Comparison of ENCODE assay signal across 8 cellular contexts in the genomic region with DNA sequence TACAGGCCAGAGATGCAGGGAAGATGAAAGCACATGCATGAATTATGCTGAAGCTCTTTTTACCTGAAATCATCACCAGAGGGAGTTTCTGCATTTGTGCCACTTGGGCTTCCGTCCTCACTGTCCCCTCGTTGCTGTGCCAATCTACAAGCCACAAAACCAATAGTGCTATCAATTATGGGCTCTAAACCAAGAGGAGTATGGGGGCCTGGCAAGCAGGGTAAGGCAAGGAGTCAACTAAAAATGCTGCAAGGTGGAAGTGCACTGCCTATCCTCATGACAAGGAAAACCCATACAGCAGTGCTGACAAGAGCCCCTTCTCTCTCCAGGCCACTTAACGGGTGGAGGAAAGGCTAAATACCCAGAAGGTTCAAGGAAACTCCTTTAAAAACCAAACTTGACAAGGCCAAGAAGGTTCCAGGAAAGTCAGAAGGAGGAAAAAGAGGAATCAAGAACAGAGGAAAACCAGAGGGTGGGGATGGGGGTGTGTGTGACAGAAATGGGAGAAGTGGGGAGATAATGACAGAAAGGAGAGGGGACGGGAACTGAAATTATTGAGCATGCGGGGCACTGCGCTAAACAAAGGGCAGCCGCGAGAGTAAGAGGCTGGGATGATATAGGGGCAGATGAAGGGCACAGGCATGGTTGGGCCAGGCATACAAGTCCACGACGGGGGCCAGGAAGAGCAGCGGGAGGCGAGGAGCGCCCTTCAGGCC. TPM values are rescaled to one million over a fixed set of nuclear protein-coding genes. Genes with fewer than 3 reads are reported as not detected.
DNase-seq lines count a peak whose midpoint lies in the region; ATAC-seq and TF ChIP-seq lines count a peak whose summit lies in the region.

No MANE protein-coding gene starts in this region.

- H3K27ac Mint-ChIP-seq in stimulated activated naive CD8-positive, alpha-beta T cell treated with anti-CD3 and anti-CD28 coated beads, Interleukin-15, Interleukin-2, amounts not matched to agents 100 ng/mL and 50 ng/mL, for 24 hours, result peak overlapping the region; percentile 97

- ATAC-seq in Right ventricle myocardium superior (ENCODE audit: poor library complexity) (peak; percentile 2), Right ventricle myocardium inferior (no peak), GM21576 (IDR thresholded peaks at IDR 0.05; ENCODE audit: unreplicated experiment) (no peak)

- peaks cover 10% of the 10 kb centered on the region for H3K36me3 Mint-ChIP-seq in stimulated activated naive CD8-positive, alpha-beta T cell treated with anti-CD3 and anti-CD28 coated beads, Interleukin-15, Interleukin-2, amounts not matched to agents 100 ng/mL and 50 ng/mL, for 24 hours (ENCODE audit: low read depth)

- no peaks in the 10 kb centered on the region for H3K27me3 Mint-ChIP-seq in stimulated activated naive CD8-positive, alpha-beta T cell treated with anti-CD3 and anti-CD28 coated beads, Interleukin-15, Interleukin-2, amounts not matched to agents 100 ng/mL and 50 ng/mL, for 24 hours

- H3K4me3 ChIP-seq in WERI-Rb-1 (ENCODE audit: low read depth, low read length) (peak overlapping the region; percentile 77), coronary artery (peak overlapping the region; percentile 84)

- H3K4me1 Mint-ChIP-seq in stimulated activated naive CD8-positive, alpha-beta T cell treated with anti-CD3 and anti-CD28 coated beads, Interleukin-15, Interleukin-2, amounts not matched to agents 100 ng/mL and 50 ng/mL, for 24 hours (ENCODE audit: low read depth), result peaks cover 28% of the 10 kb centered on the region

- peaks cover 28% of the 10 kb centered on the region for H3K36me3 ChIP-seq in WERI-Rb-1

- no peaks in the 10 kb centered on the region for H3K27me3 ChIP-seq in WERI-Rb-1 (ENCODE audit: insufficient read depth, low read depth, severe bottlenecking)

- no peaks in the 10 kb centered on the region for H3K9me3 ChIP-seq in WERI-Rb-1 (ENCODE audit: severe bottlenecking)

- H3K27ac ChIP-seq in WERI-Rb-1, result peak overlapping the region; percentile 83
- peak overlapping the region; percentile 60 to 90 for H3K27ac ChIP-seq in coronary artery

- H3K4me3 Mint-ChIP-seq in stimulated activated naive CD8-positive, alpha-beta T cell treated with anti-CD3 and anti-CD28 coated beads, Interleukin-15, Interleukin-2, amounts not matched to agents 100 ng/mL and 50 ng/mL, for 24 hours, result peak overlapping the region; percentile 96

- intact Hi-C loops in Right ventricle myocardium superior (cut with DNase I) (no loop called here), Right ventricle myocardium inferior (cut with DNase I) (no loop called here)

- DNase-seq in Right ventricle myocardium superior, result no peak
- DNase-seq in Right ventricle myocardium inferior (ENCODE audit: missing footprints), result no peak
- peak; percentile 28 for DNase-seq in LHCN-M2 (ENCODE audit: low read depth)
- no peak for DNase-seq in WERI-Rb-1
- DNase-seq in coronary artery (ENCODE audit: low spot score), result no peak
- DNase-seq in lung microvascular endothelial cell (ENCODE audit: low read depth in 2 of 2), result peak; percentile 31 to 73

- no peaks in the 10 kb centered on the region for H3K9me3 Mint-ChIP-seq in stimulated activated naive CD8-positive, alpha-beta T cell treated with anti-CD3 and anti-CD28 coated beads, Interleukin-15, Interleukin-2, amounts not matched to agents 100 ng/mL and 50 ng/mL, for 24 hours

- TF ChIP-seq CTCF in WERI-Rb-1 (IDR thresholded peaks at IDR 0.05; ENCODE audit: low read depth, low read length), result peak; percentile 26; the same call in 1 of the 2 replicates
- no peak for TF ChIP-seq CTCF in coronary artery (IDR thresholded peaks at IDR 0.05)

RNA-seq across cellular contexts. Expression of a gene that starts 0.7 kb away (rescaled TPM):
- total RNA-seq in Right ventricle myocardium superior (18.3 TPM), Right ventricle myocardium inferior (15.9 TPM), LHCN-M2 (2014; rRNA removed) (12.8 and 16.4 TPM in 2 replicates), lung microvascular endothelial cell (27.5 and 30.6 TPM in 2 replicates)
- polyA plus RNA-seq in LHCN-M2 (2012), result 9.3 TPM

RNA-seq across cellular contexts. Expression of a gene that starts 8.7 kb away (rescaled TPM):
- total RNA-seq in Right ventricle myocardium superior (54.4 TPM), Right ventricle myocardium inferior (58.4 TPM), LHCN-M2 (2014; rRNA removed) (141 and 157 TPM in 2 replicates), lung microvascular endothelial cell (43.2 and 52.0 TPM in 2 replicates)
- 102 TPM for polyA plus RNA-seq in LHCN-M2 (2012)

Comparison
In these comparisons a context has a peak if more than half of its experiments do, and no peak if none do; other contexts are left out.
1. DNase-seq: peak in LHCN-M2 (single experiment) and lung microvascular endothelial cell (2 of 2); none in Right ventricle myocardium superior (single experiment), Right ventricle myocardium inferior (single experiment), WERI-Rb-1 (single experiment) and coronary artery (single experiment).